Comparison of ENCODE assay signal across 8 cellular contexts in genomic region chr5:147482426-147483196, GRCh38. TPM values are rescaled to one million over a fixed set of nuclear protein-coding genes. Genes with fewer than 3 reads are reported as not detected.
DNase-seq lines count a peak whose midpoint lies in the region; ATAC-seq and TF ChIP-seq lines count a peak whose summit lies in the region.

No MANE protein-coding gene starts in this region.

- intact Hi-C loops in right cardiac atrium (cut with DNase I) = no loop called here
- intact Hi-C loops in thyroid gland (cut with DNase I) = no loop called here

- H3K9me3 ChIP-seq in right cardiac atrium (ENCODE audit: control insufficient read depth, low read length) = no peaks in the 10 kb centered on the region
- no peaks in the 10 kb centered on the region for H3K9me3 ChIP-seq in thyroid gland

- TF ChIP-seq POLR2A in thyroid gland (IDR thresholded peaks at IDR 0.05) = no peak

- H3K4me1 Mint-ChIP-seq in stimulated activated naive CD8-positive, alpha-beta T cell treated with anti-CD3 and anti-CD28 coated beads, Interleukin-15, amount 100 ng/mL, for 72 hours = no peaks in the 10 kb centered on the region

- DNase-seq in NCI-H2107 treated with DMSO at 0.1 percent for 48 hours (lab: John Stamatoyannopoulos, UW; ENCODE audit: unreplicated experiment) = peak; percentile 83
- no peak for DNase-seq in NCI-H2107 (lab: John Stamatoyannopoulos, UW)
- DNase-seq in right cardiac atrium = no peak
- no peak for DNase-seq in thyroid gland
- DNase-seq in superior temporal gyrus (ENCODE audit: extremely low spot score) = no peak
- DNase-seq in stimulated activated naive CD8-positive, alpha-beta T cell treated with anti-CD3 and anti-CD28 coated beads, Interleukin-15, amount 100 ng/mL, for 72 hours = no peak
- DNase-seq in RPMI8226 = no peak

- no peak overlapping the region for H3K4me3 Mint-ChIP-seq in stimulated activated naive CD8-positive, alpha-beta T cell treated with anti-CD3 and anti-CD28 coated beads, Interleukin-15, amount 100 ng/mL, for 72 hours

- H3K27ac Mint-ChIP-seq in stimulated activated naive CD8-positive, alpha-beta T cell treated with anti-CD3 and anti-CD28 coated beads, Interleukin-15, amount 100 ng/mL, for 72 hours = no peak overlapping the region

- H3K36me3 ChIP-seq in thyroid gland = no peaks in the 10 kb centered on the region

- H3K27ac ChIP-seq in right cardiac atrium (ENCODE audit: low read length) (peak overlapping the region; percentile 20), thyroid gland (peak overlapping the region in 2 of 3 donors; percentile 22 to 64)

- no peaks in the 10 kb centered on the region for H3K27me3 ChIP-seq in right cardiac atrium (ENCODE audit: control insufficient read depth, insufficient read depth)
- H3K27me3 ChIP-seq in thyroid gland = no peaks in the 10 kb centered on the region

- H3K27me3 Mint-ChIP-seq in stimulated activated naive CD8-positive, alpha-beta T cell treated with anti-CD3 and anti-CD28 coated beads, Interleukin-15, amount 100 ng/mL, for 72 hours = peaks cover 38% of the 10 kb centered on the region

- 56% methylated on average over 9 of the region's 9 CpGs for WGBS in right cardiac atrium
- WGBS in thyroid gland, 2 donors = 60 to 65% methylated on average over 9 of the region's 9 CpGs

- H3K4me1 ChIP-seq in right cardiac atrium (ENCODE audit: control insufficient read depth, insufficient read depth, low read length) (peaks cover 5% of the 10 kb centered on the region), thyroid gland (peaks cover 18 to 26% of the 10 kb centered on the region in 2 donors)

- no peak for TF ChIP-seq CTCF in thyroid gland (IDR thresholded peaks at IDR 0.05)

- H3K4me3 ChIP-seq in right cardiac atrium (ENCODE audit: low read length) = no peak overlapping the region
- H3K4me3 ChIP-seq in thyroid gland (replicated peaks in 1 of 3) = no peak overlapping the region

- no peak for ATAC-seq in SK-N-SH treated with all-trans-retinoic acid at 6 μM for 48 hours
- ATAC-seq in right cardiac atrium = peak; percentile 31 to 38
- ATAC-seq in stimulated activated naive CD8-positive, alpha-beta T cell treated with anti-CD3 and anti-CD28 coated beads, Interleukin-15, amount 100 ng/mL, for 72 hours = no peak

- H3K9me3 Mint-ChIP-seq in stimulated activated naive CD8-positive, alpha-beta T cell treated with anti-CD3 and anti-CD28 coated beads, Interleukin-15, amount 100 ng/mL, for 72 hours = peaks cover 0 to 5% of the 10 kb centered on the region in 2 donors

TF ChIP-seq in SK-N-SH treated with all-trans-retinoic acid at 6 μM for 48 hours, 23 proteins besides CTCF, POLR2A, EP300 and RAD21:
- TF ChIP-seq TCF4 (CRISPR knock-in tag; IDR thresholded peaks at IDR 0.05; ENCODE audit: borderline replicate concordance) = no peak
- TF ChIP-seq CSDC2 (CRISPR knock-in tag; IDR thresholded peaks at IDR 0.05) = 0 out of 2 replicates have a peak, but pooled peaks have one; percentile 18

RNA-seq across cellular contexts. Expression of gene DPYSL3, which starts 27.3 kb away (rescaled TPM):
- 10 to 100 TPM; 40.9 to 95.1 (median 54.3) TPM for total RNA-seq in right cardiac atrium
- polyA plus RNA-seq in right cardiac atrium = 23.2 TPM
- total RNA-seq in thyroid gland = 10 to 100 TPM; 23.7 to 43.1 (median 28.0) TPM

Comparison
In these comparisons a context has a peak if more than half of its experiments do, and no peak if none do; other contexts are left out.
1. ATAC-seq: peak in right cardiac atrium (2 of 2); none in SK-N-SH treated with all-trans-retinoic acid at 6 μM for 48 hours (single experiment) and stimulated activated naive CD8-positive, alpha-beta T cell treated with anti-CD3 and anti-CD28 coated beads, Interleukin-15, amount 100 ng/mL, for 72 hours (single experiment).